ENCODE assay signal across 9 cellular contexts in the genomic region with DNA sequence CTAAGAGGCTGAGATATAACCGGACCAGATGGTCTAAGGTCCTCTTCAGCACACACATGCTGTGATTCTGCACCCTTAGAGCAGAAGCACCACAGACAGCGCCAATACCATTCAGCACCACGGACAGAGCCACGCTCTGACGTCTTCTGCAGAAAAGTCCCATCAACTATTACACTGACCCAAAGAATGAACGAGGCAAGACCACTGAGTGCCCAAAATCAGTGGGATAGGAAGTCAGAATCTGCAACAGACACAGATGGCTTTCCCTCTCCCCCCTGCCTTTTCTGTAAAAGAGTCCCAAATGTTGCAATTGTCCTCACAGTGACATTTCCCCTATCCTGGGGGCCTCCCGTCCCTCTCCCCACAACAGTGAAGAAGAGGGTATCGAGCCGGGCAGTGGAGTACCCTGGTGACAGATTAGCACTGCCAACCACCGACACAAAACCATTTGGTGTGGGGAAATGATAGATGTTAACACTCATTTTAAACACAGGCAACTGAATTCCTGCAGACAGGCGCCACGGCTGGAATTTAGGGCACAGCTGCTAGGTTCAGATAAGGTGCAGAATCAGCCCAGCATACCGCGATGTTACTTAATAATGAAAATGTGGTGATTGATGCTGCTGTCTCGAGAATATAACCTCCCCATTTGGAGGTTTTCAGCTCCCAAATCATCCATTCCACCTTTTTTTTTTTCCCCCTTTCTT.
DNase-seq lines count a peak whose midpoint lies in the region; ATAC-seq, FAIRE-seq and TF ChIP-seq lines count a peak whose summit lies in the region.
"Had no signal": no experiment of that assay in that cellular context is flagged by ENCODE, and none has a peak within 500 bp of the region (broad histone marks: within the 10 kb centered on the region; RNA-seq: fewer than 3 reads in every experiment).

No MANE protein-coding gene starts in this region.

- H3K36me3 Mint-ChIP-seq in activated T-cell treated with anti-CD3 and anti-CD28 coated beads, Interleukin-2, amount 50 U/mL, for 4 hours (ENCODE audit: insufficient read depth) = no peaks in the 10 kb centered on the region

- no peaks in the 10 kb centered on the region for H3K79me2 ChIP-seq in H1 (ENCODE audit: control insufficient read depth in 1 of 2, insufficient read depth in 2 of 2, low read length in 2 of 2)
- no peaks in the 10 kb centered on the region for H3K79me2 ChIP-seq in neural cell (replicated peaks; ENCODE audit: insufficient read depth, low read length)

- no peak overlapping the region for H2BK120ac ChIP-seq in H1 (replicated peaks; ENCODE audit: low read depth, low read length)

- no peak overlapping the region for H3K18ac ChIP-seq in H1 (ENCODE audit: extremely low read depth, low read length)

- H3K36me3 ChIP-seq in RWPE2 (ENCODE audit: low read depth) (no peaks in the 10 kb centered on the region), H1 (ENCODE audit: control insufficient read depth in 2 of 4, insufficient read depth in 4 of 4, low read length in 3 of 4) (no peaks in the 10 kb centered on the region), neural cell (ENCODE audit: insufficient read depth, low read length) (no peaks in the 10 kb centered on the region)
- H3K36me3 ChIP-seq: BLaER1 treated with 17β-estradiol and CSF1 and Interleukin-3, amounts not matched to agents 10 nM and 100 nM had no signal

- H3K4me3 ChIP-seq in RWPE2 (ENCODE audit: severe bottlenecking) (no peak overlapping the region), H1 (ENCODE audit: extremely low read depth in 1 of 4, insufficient read depth in 2 of 4, low read depth in 3 of 4, low read length in 4 of 4) (no peak overlapping the region), neural cell (ENCODE audit: low read length) (no peak overlapping the region)
- H3K4me3 ChIP-seq: BLaER1 treated with 17β-estradiol and CSF1 and Interleukin-3, amounts not matched to agents 10 nM and 100 nM had no signal

- FAIRE-seq in H1 (lab: Jason Lieb, UNC) = peak; percentile 94

- no peak overlapping the region for H3K14ac ChIP-seq in H1 (ENCODE audit: insufficient read length)

- H3F3A ChIP-seq in neural cell (ENCODE audit: insufficient read depth, low read length, poor library complexity, severe bottlenecking) = no peaks in the 10 kb centered on the region

- H4K5ac ChIP-seq in H1 (ENCODE audit: insufficient read length, low read depth, low read length) = no peak overlapping the region

- H2BK12ac ChIP-seq in H1 (ENCODE audit: low read depth, low read length) = no peak overlapping the region

- no peak overlapping the region for H4K91ac ChIP-seq in H1 (replicated peaks; ENCODE audit: insufficient read length, low read length)

- no peak overlapping the region for H2AFZ ChIP-seq in H1 (ENCODE audit: low read length)
- no peak overlapping the region for H2AFZ ChIP-seq in neural cell (ENCODE audit: low read depth, low read length)

- H3K9me3 Mint-ChIP-seq in activated T-cell treated with anti-CD3 and anti-CD28 coated beads, Interleukin-2, amount 50 U/mL, for 4 hours = no peaks in the 10 kb centered on the region

- DNase-seq in activated T-cell treated with anti-CD3 and anti-CD28 coated beads for 24 hours (ENCODE audit: low read depth) = peak; percentile 10
- no peak for DNase-seq in activated T-cell treated with anti-CD3 and anti-CD28 coated beads, Interleukin-2, amount 50 U/mL, for 4 hours
- no peak for DNase-seq in RWPE2 (ENCODE audit: low spot score)
- DNase-seq in H1 (ENCODE audit: low read depth in 1 of 2, low spot score in 2 of 2) = peak; percentile 17 to 77
- DNase-seq in NK-92 (lab: John Stamatoyannopoulos, UW; ENCODE audit: unreplicated experiment) = no peak

- H2BK5ac ChIP-seq in H1 (ENCODE audit: low read depth, low read length) = no peak overlapping the region

- H3K27ac ChIP-seq in RWPE2 (ENCODE audit: poor library complexity, severe bottlenecking) (no peak overlapping the region), H1 (ENCODE audit: low read depth, low read length) (no peak overlapping the region), neural cell (ENCODE audit: low read length) (no peak overlapping the region)
- H3K27ac ChIP-seq: BLaER1 treated with 17β-estradiol and CSF1 and Interleukin-3, amounts not matched to agents 10 nM and 100 nM had no signal

- CTCF ChIA-PET in H1 (lab: Charles Lee; ENCODE audit: partially characterized antibody) = interaction anchor here (0.9 to 2.5 kb wide), 3 partner anchors 9 to 11 kb away, joined by 3 to 27 read pairs (median 4); no protein-coding TSS in a partner anchor

- H3K27me3 ChIP-seq in RWPE2 (ENCODE audit: insufficient read depth, poor library complexity, severe bottlenecking) = peaks cover 40% of the 10 kb centered on the region
- peaks cover 0 to 6% (median 1%) of the 10 kb centered on the region in 4 experiments; a peak in 4 of 7 replicates for H3K27me3 ChIP-seq in H1 (replicated peaks in 1 of 4; ENCODE audit: control insufficient read depth in 3 of 4, extremely low read depth in 1 of 4, insufficient read depth in 3 of 4, low read length in 3 of 4)
- peaks cover 16% of the 10 kb centered on the region for H3K27me3 ChIP-seq in neural cell (ENCODE audit: insufficient read depth, low read depth, low read length)

- no peaks in the 10 kb centered on the region for H3K9me2 ChIP-seq in neural cell (ENCODE audit: insufficient read depth, low read length)

- no peak for TF ChIP-seq POLR2A in H1 (IDR thresholded peaks at IDR 0.05; ENCODE audit: control extremely low read depth in 1 of 2, low read depth in 2 of 2, low read length in 2 of 2)

- H3K4me1 Mint-ChIP-seq in activated T-cell treated with anti-CD3 and anti-CD28 coated beads, Interleukin-2, amount 50 U/mL, for 4 hours (ENCODE audit: low read depth) = no peaks in the 10 kb centered on the region

- H3K23ac ChIP-seq in H1 (ENCODE audit: insufficient read length) = no peak overlapping the region

- H3K4me3 Mint-ChIP-seq in activated T-cell treated with anti-CD3 and anti-CD28 coated beads, Interleukin-2, amount 50 U/mL, for 4 hours = no peak overlapping the region

- H3K4me2 ChIP-seq in H1 (ENCODE audit: insufficient read depth in 1 of 2, low read depth in 2 of 2, low read length in 2 of 2) = no peak overlapping the region
- no peak overlapping the region for H3K4me2 ChIP-seq in neural cell (ENCODE audit: low read length)
- H3K4me2 ChIP-seq: BLaER1 treated with 17β-estradiol and CSF1 and Interleukin-3, amounts not matched to agents 10 nM and 100 nM had no signal

- H4K20me1 ChIP-seq in H1 (replicated peaks in 1 of 2; ENCODE audit: control insufficient read depth in 1 of 2, insufficient read depth in 2 of 2, low read length in 2 of 2) (no peaks in the 10 kb centered on the region), neural cell (ENCODE audit: insufficient read depth) (no peaks in the 10 kb centered on the region)
- H4K20me1 ChIP-seq: BLaER1 treated with 17β-estradiol and CSF1 and Interleukin-3, amounts not matched to agents 10 nM and 100 nM had no signal

- ATAC-seq in activated T-cell treated with anti-CD3 and anti-CD28 coated beads, Interleukin-2, amount 50 U/mL, for 4 hours = no peak
- ATAC-seq in RWPE2 (ENCODE audit: low read depth) (peak; percentile 81), HG02763 (IDR thresholded peaks at IDR 0.05; ENCODE audit: unreplicated experiment) (no peak), HG03457 (IDR thresholded peaks at IDR 0.05; ENCODE audit: unreplicated experiment) (no peak)

- H3K27me3 Mint-ChIP-seq in activated T-cell treated with anti-CD3 and anti-CD28 coated beads, Interleukin-2, amount 50 U/mL, for 4 hours (ENCODE audit: low read depth) = peaks cover 58% of the 10 kb centered on the region

- no peak for TF ChIP-seq CTCF in RWPE2 (IDR thresholded peaks at IDR 0.05; ENCODE audit: poor library complexity, severe bottlenecking)
- TF ChIP-seq CTCF in H1 (IDR thresholded peaks at IDR 0.05; ENCODE audit: control extremely low read depth in 1 of 3, insufficient read depth in 1 of 3, low read depth in 1 of 3, low read length in 3 of 3) = no peak
- no peak for TF ChIP-seq CTCF in neural cell (IDR thresholded peaks at IDR 0.05; ENCODE audit: poor library complexity, severe bottlenecking)

- TF ChIP-seq EP300 in H1 (IDR thresholded peaks at IDR 0.05; ENCODE audit: borderline replicate concordance in 1 of 2, low read depth in 2 of 2, low read length in 2 of 2) (no peak), neural cell (conservative IDR thresholded peaks at IDR 0.05; ENCODE audit: poor library complexity, severe bottlenecking) (no peak)

- TF ChIP-seq RAD21 in H1 (IDR thresholded peaks at IDR 0.05 in 1 of 2, conservative IDR thresholded peaks at IDR 0.05 in 1 of 2; ENCODE audit: low read depth in 2 of 2, low read length in 2 of 2) = no peak; a peak in 1 of 4 replicates
- TF ChIP-seq RAD21 in neural cell (conservative IDR thresholded peaks at IDR 0.05) = no peak

- H2AK5ac ChIP-seq in H1 (ENCODE audit: low read depth, low read length) = no peak overlapping the region

- no peak overlapping the region for H4K8ac ChIP-seq in H1 (ENCODE audit: extremely low read depth, insufficient read depth, low read length)

- no peak overlapping the region for H2BK15ac ChIP-seq in H1 (ENCODE audit: low read length)

- POLR2A ChIA-PET in H1 (lab: Charles Lee; ENCODE audit: partially characterized antibody) = no interaction called here

- whole genome bisulfite sequencing in H1 (ENCODE audit: extremely low coverage in 1 of 2, insufficient coverage in 1 of 2, insufficient read length in 1 of 2, insufficient replicate concordance in 2 of 2, low coverage in 1 of 2, low lambda C conversion rate in 2 of 2, missing lambda C conversion rate in 1 of 2), 2 experiments = 55% methylated on average over 15 of the region's 15 CpGs; no CpG with 5 or more reads in 1 of the 2 experiments

- H3K23me2 ChIP-seq in H1 (ENCODE audit: low read depth, low read length) = no peaks in the 10 kb centered on the region

- H2BK20ac ChIP-seq in H1 (ENCODE audit: low read length) = no peak overlapping the region

- no peaks in the 10 kb centered on the region for H3K9me3 ChIP-seq in RWPE2 (ENCODE audit: severe bottlenecking)
- no peaks in the 10 kb centered on the region for H3K9me3 ChIP-seq in H1 (ENCODE audit: insufficient read depth in 2 of 2, low read depth in 1 of 2, low read length in 1 of 2)
- H3K9me3 ChIP-seq in neural cell (ENCODE audit: low read length) = no peaks in the 10 kb centered on the region
- H3K9me3 ChIP-seq: BLaER1 treated with 17β-estradiol and CSF1 and Interleukin-3, amounts not matched to agents 10 nM and 100 nM had no signal

- no peak overlapping the region for H3K4ac ChIP-seq in H1 (replicated peaks; ENCODE audit: insufficient read length, low read depth, low read length)

- H3K9ac ChIP-seq in H1 (replicated peaks in 1 of 4; ENCODE audit: extremely low read depth in 1 of 4, low read depth in 3 of 4, low read length in 3 of 4) (no peak overlapping the region), neural cell (ENCODE audit: low read length) (no peak overlapping the region)
- H3K9ac ChIP-seq: BLaER1 treated with 17β-estradiol and CSF1 and Interleukin-3, amounts not matched to agents 10 nM and 100 nM had no signal

- H3K79me1 ChIP-seq in H1 (ENCODE audit: low read depth, low read length) = no peaks in the 10 kb centered on the region

- no peak overlapping the region for H3K56ac ChIP-seq in H1 (replicated peaks; ENCODE audit: insufficient read length, low read depth, low read length)

- H3K4me1 ChIP-seq in RWPE2 (ENCODE audit: insufficient read depth, poor library complexity, severe bottlenecking) (no peaks in the 10 kb centered on the region), H1 (replicated peaks in 1 of 4; ENCODE audit: control insufficient read depth in 3 of 4, insufficient read depth in 4 of 4, low read length in 3 of 4) (no peaks in the 10 kb centered on the region)
- H3K4me1 ChIP-seq: BLaER1 treated with 17β-estradiol and CSF1 and Interleukin-3, amounts not matched to agents 10 nM and 100 nM had no signal

Comparison
In these comparisons a context has a peak if more than half of its experiments do, and no peak if none do; other contexts are left out.
1. DNase-seq: peak in activated T-cell treated with anti-CD3 and anti-CD28 coated beads for 24 hours (single experiment) and H1 (2 of 2); none in activated T-cell treated with anti-CD3 and anti-CD28 coated beads, Interleukin-2, amount 50 U/mL, for 4 hours (single experiment), RWPE2 (single experiment) and NK-92 (single experiment).